In the genomic region with DNA sequence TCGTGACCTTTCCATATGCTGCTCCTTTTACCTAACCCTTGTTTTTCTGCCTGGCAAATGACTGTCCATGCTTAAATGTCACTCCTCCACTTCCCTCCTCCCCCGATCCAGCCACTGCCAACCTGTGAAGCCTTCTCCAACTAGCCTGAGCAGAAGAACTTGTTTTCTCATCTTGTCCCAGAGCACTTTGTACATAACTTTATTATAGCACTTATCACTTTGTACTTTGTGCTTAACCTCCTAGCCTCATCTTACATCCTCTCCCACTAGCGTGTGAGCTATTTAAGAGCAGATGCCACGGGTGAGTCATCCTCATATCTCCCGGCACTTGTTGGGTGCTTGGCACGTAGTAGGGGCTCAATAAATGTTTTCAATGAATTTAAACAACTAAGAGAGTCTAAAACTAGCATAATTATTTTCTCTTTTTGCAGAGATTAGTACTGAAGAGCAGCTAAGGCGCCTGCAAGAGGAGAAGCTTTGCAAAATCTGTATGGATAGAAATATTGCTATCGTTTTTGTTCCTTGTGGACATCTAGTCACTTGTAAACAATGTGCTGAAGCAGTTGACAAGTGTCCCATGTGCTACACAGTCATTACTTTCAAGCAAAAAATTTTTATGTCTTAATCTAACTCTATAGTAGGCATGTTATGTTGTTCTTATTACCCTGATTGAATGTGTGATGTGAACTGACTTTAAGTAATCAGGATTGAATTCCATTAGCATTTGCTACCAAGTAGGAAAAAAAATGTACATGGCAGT, we compare ENCODE assay signal across 17 cellular contexts. TPM values are rescaled to one million over a fixed set of nuclear protein-coding genes. Genes with fewer than 3 reads are reported as not detected.
DNase-seq lines count a peak whose midpoint lies in the region; ATAC-seq and TF ChIP-seq lines count a peak whose summit lies in the region.
"Had no signal": no experiment of that assay in that cellular context is flagged by ENCODE, and none has a peak within 500 bp of the region (broad histone marks: within the 10 kb centered on the region; RNA-seq: fewer than 3 reads in every experiment).

No MANE protein-coding gene starts in this region.

- peak overlapping the region; percentile 23 to 68 for H3K27ac Mint-ChIP-seq in T-cell
- H3K27ac Mint-ChIP-seq: activated CD4-positive, alpha-beta memory T cell treated with anti-CD3 and anti-CD28 coated beads for 36 hours had no signal

- H3K4me3 ChIP-seq in transverse colon, result no peak overlapping the region
- H3K4me3 ChIP-seq in upper lobe of right lung, result no peak overlapping the region
- no peak overlapping the region for H3K4me3 ChIP-seq in WERI-Rb-1 (ENCODE audit: low read depth, low read length)
- H3K4me3 ChIP-seq: spleen had no signal

- WGBS in transverse colon (ENCODE audit: low coverage in 1 of 2), 2 donors, result 44 to 50% methylated on average over 2 to 8 of the region's 8 CpGs

- TF ChIP-seq CTCF in transverse colon (IDR thresholded peaks at IDR 0.05), result no peak
- no peak for TF ChIP-seq CTCF in upper lobe of right lung (IDR thresholded peaks at IDR 0.05)
- no peak for TF ChIP-seq CTCF in WERI-Rb-1 (IDR thresholded peaks at IDR 0.05; ENCODE audit: low read depth, low read length)

- H3K27me3 Mint-ChIP-seq in T-cell, result peaks cover 0 to 8% of the 10 kb centered on the region in 2 donors
- H3K27me3 Mint-ChIP-seq: activated CD4-positive, alpha-beta memory T cell treated with anti-CD3 and anti-CD28 coated beads for 36 hours; central memory CD8-positive, alpha-beta T cell had no signal

- H3K27ac ChIP-seq in transverse colon (peak overlapping the region; percentile 46 to 69 (median 57)), upper lobe of right lung (no peak overlapping the region), WERI-Rb-1 (no peak overlapping the region; the same call in 1 of the 2 replicates)

- DNase-seq in Right ventricle myocardium superior (no peak), cardiac septum (ENCODE audit: low spot score) (no peak), T-cell (no peak), left ventricle myocardium superior (no peak), transverse colon (peak; percentile 38), upper lobe of right lung (no peak), KBM-7 (no peak), WERI-Rb-1 (no peak)
- DNase-seq: activated CD4-positive, alpha-beta memory T cell treated with anti-CD3 and anti-CD28 coated beads for 36 hours; activated naive CD4-positive, alpha-beta T cell; NCI-H2029 treated with DMSO at 0.1 percent for 48 hours; NCI-H774; occipital lobe; SHP77; spleen; T1000 had no signal

- H3K4me3 Mint-ChIP-seq in T-cell, result no peak overlapping the region
- H3K4me3 Mint-ChIP-seq: activated CD4-positive, alpha-beta memory T cell treated with anti-CD3 and anti-CD28 coated beads for 36 hours; central memory CD8-positive, alpha-beta T cell had no signal

- in situ Hi-C loops in transverse colon (cut with MboI; ENCODE audit: low pct_ligation_motif_present in 1 of 4, low pct_unique_long_range_greater_than_20kb in 1 of 4, low sequenced_read_pairs in 3 of 4), result no loop called here
- in situ Hi-C loops in KBM-7 (cut with MboI; ENCODE audit: low pct_unique_long_range_greater_than_20kb, low sequenced_read_pairs), result no loop called here

- H3K36me3 Mint-ChIP-seq in T-cell, result peaks cover 23% of the 10 kb centered on the region

- TF ChIP-seq EP300 in transverse colon (IDR thresholded peaks at IDR 0.05; ENCODE audit: low read depth), result no peak

- H3K9me3 ChIP-seq in transverse colon, result no peaks in the 10 kb centered on the region
- no peaks in the 10 kb centered on the region for H3K9me3 ChIP-seq in upper lobe of right lung
- H3K9me3 ChIP-seq in WERI-Rb-1 (ENCODE audit: severe bottlenecking), result no peaks in the 10 kb centered on the region
- H3K9me3 ChIP-seq: spleen had no signal

- H3K4me1 ChIP-seq in transverse colon, result peaks cover 0 to 23% (median 5%) of the 10 kb centered on the region in 4 donors
- H3K4me1 ChIP-seq in upper lobe of right lung, result peaks cover 7% of the 10 kb centered on the region

- intact Hi-C loops in Right ventricle myocardium superior (cut with DNase I) (no loop called here), cardiac septum (cut with DNase I) (no loop called here), left ventricle myocardium superior (cut with micrococcal nuclease) (no loop called here), transverse colon (cut with DNase I; ENCODE audit: low total_unique reads) (no loop called here), upper lobe of right lung (cut with DNase I) (no loop called here)

- H3K36me3 ChIP-seq in transverse colon (no peaks in the 10 kb centered on the region), upper lobe of right lung (no peaks in the 10 kb centered on the region), WERI-Rb-1 (peaks cover 11% of the 10 kb centered on the region)

- H3K27me3 ChIP-seq in transverse colon (no peaks in the 10 kb centered on the region), upper lobe of right lung (no peaks in the 10 kb centered on the region), WERI-Rb-1 (ENCODE audit: insufficient read depth, low read depth, severe bottlenecking) (peaks cover 16% of the 10 kb centered on the region)
- H3K27me3 ChIP-seq: spleen had no signal

- no peaks in the 10 kb centered on the region for H3K9me3 Mint-ChIP-seq in T-cell
- H3K9me3 Mint-ChIP-seq: activated CD4-positive, alpha-beta memory T cell treated with anti-CD3 and anti-CD28 coated beads for 36 hours; central memory CD8-positive, alpha-beta T cell had no signal

- ATAC-seq in Right ventricle myocardium superior (ENCODE audit: poor library complexity) (peak; percentile 73), T-cell (replicated peaks in 1 of 4) (no peak), left ventricle myocardium superior (peak; percentile 88), upper lobe of right lung (no peak)

- CTCF ChIA-PET in T-cell (lab: Charles Lee), result no interaction called here

- POLR2A ChIA-PET in T-cell (lab: Charles Lee), result interaction anchor here in 1 of 2 donors (0.6 kb wide), 1 partner anchor 37 kb away, joined by 7 read pairs; no protein-coding TSS in a partner anchor

- no peak for TF ChIP-seq POLR2A in transverse colon (IDR thresholded peaks at IDR 0.05)

- H3K4me1 Mint-ChIP-seq in T-cell, result peaks cover 8 to 20% (median 18%) of the 10 kb centered on the region in 3 donors

RNA-seq across cellular contexts. Expression of a gene that starts 46.9 kb away (rescaled TPM):
- total RNA-seq in Right ventricle myocardium superior (28.9 TPM), cardiac septum (27.6 TPM), T-cell (10 to 100 TPM; 40.4 to 59.6 (median 46.1) TPM), left ventricle myocardium superior (30.4 TPM), transverse colon (10 to 100 TPM; 15.1 to 60.3 (median 41.2) TPM), upper lobe of right lung (58.2 TPM)

RNA-seq across cellular contexts. Expression of a gene that starts 54.8 kb away (rescaled TPM):
- total RNA-seq in Right ventricle myocardium superior, result 30.0 TPM
- 32.7 TPM for total RNA-seq in cardiac septum
- 10 to 100 TPM; 80.7 to 98.7 (median 95.2) TPM for total RNA-seq in T-cell
- 34.8 TPM for total RNA-seq in left ventricle myocardium superior
- 100 to 1,000 TPM in 1 of 4 donors, 10 to 100 TPM in 3; 20.7 to 103 (median 79.5) TPM for total RNA-seq in transverse colon
- 71.4 TPM for total RNA-seq in upper lobe of right lung

Comparison
In these comparisons a context has a peak if more than half of its experiments do, and no peak if none do; other contexts are left out.
1. ATAC-seq: peak in Right ventricle myocardium superior (single experiment) and left ventricle myocardium superior (single experiment); none in T-cell (0 of 4) and upper lobe of right lung (single experiment).
2. H3K27ac ChIP-seq: peak in transverse colon (4 of 4); none in upper lobe of right lung (single experiment) and WERI-Rb-1 (single experiment).